21 cellular contexts compared by ENCODE assay signal in the genomic region with DNA sequence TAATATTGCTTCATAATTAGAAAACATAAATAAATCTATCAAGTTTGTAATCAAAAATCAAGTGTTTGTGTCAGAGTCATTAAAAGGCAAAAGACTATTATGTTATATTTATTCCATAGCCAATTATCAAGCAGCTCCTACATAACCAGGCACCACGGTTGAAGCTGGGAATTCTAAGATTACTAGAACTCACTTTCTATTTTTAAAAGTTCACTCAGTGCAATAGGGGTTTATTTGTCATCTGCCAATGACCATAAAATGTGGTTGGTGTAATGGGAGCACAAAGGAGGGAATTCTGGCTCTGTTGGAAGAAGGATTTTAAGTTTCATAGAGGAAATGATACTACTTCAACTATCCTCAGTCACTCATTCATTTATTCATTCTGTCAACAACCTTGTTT.
"Had no signal": no experiment of that assay in that cellular context is flagged by ENCODE, and none has a peak within 500 bp of the region (broad histone marks: within the 10 kb centered on the region; RNA-seq: fewer than 3 reads in every experiment).

No MANE protein-coding gene starts in this region.

- H3K27me3 ChIP-seq: colonic mucosa, esophagus squamous epithelium, heart left ventricle, left lung had no signal

- H3K9me3 ChIP-seq: colonic mucosa, esophagus squamous epithelium, gastroesophageal sphincter, heart left ventricle, left lung, lower lobe of right lung, mucosa of descending colon had no signal

- H3K4me1 ChIP-seq: colonic mucosa, esophagus squamous epithelium, gastroesophageal sphincter, left lung, lower lobe of right lung had no signal

- H3K36me3 ChIP-seq: colonic mucosa, esophagus squamous epithelium, gastroesophageal sphincter, heart left ventricle, left lung, lower lobe of right lung had no signal

- H3K4me3 ChIP-seq: colonic mucosa, esophagus squamous epithelium, gastroesophageal sphincter, heart left ventricle, left lung, lower lobe of right lung, mucosa of descending colon had no signal

- FAIRE-seq: islet of Langerhans, keratinocyte had no signal

- H3K27ac ChIP-seq: colonic mucosa, epithelial cell of prostate, esophagus squamous epithelium, gastroesophageal sphincter, heart left ventricle, left lung, lower lobe of right lung had no signal

- ATAC-seq: effector memory CD8-positive, alpha-beta T cell; esophagus mucosa; gastroesophageal sphincter; left cardiac atrium; left lung; lower lobe of right lung; mucosa of descending colon had no signal

- DNase-seq: colonic mucosa; cortex of kidney; effector CD8-positive, alpha-beta T cell; effector memory CD8-positive, alpha-beta T cell; endodermal cell; erythroblast; esophagus squamous epithelium; foreskin fibroblast; foreskin melanocyte; heart left ventricle; hippocampal formation; left cardiac atrium; left lung; lower lobe of right lung; mesenchymal stem cell; mucosa of descending colon had no signal
